In genomic region chr9:107830479-107830878, GRCh38 we compare ENCODE assay signal across 35 cellular contexts.
"Had no signal": no experiment of that assay in that cellular context is flagged by ENCODE, and none has a peak within 500 bp of the region (broad histone marks: within the 10 kb centered on the region; RNA-seq: fewer than 3 reads in every experiment).

No MANE protein-coding gene starts in this region.

- H3K36me3 ChIP-seq: MG63 had no signal

- H3K27ac ChIP-seq: KMS-11 had no signal

- H3K4me3 ChIP-seq: MG63 had no signal

- DNase-seq: Karpas-422, Kasumi-1, MG63, MM.1S, MV-4-11, NCI-H1048, NCI-H1092, NCI-H1092 treated with DMSO at 0.1 percent for 48 hours, NCI-H1105, NCI-H1105 treated with DMSO at 0.1 percent for 48 hours, NCI-H1417, NCI-H1417 treated with DMSO at 0.1 percent for 48 hours, NCI-H1436, NCI-H1436 treated with DMSO at 0.1 percent for 48 hours, NCI-H146, NCI-H1694, NCI-H1694 treated with DMSO at 0.1 percent for 48 hours, NCI-H187, NCI-H187 treated with DMSO at 0.1 percent for 48 hours, NCI-H1930, NCI-H2029, NCI-H2029 treated with DMSO at 0.1 percent for 48 hours, NCI-H2081, NCI-H2081 treated with DMSO at 0.1 percent for 48 hours, NCI-H2107, NCI-H2171, NCI-H2171 treated with DMSO at 0.1 percent for 48 hours, NCI-H2227 treated with DMSO at 0.1 percent for 48 hours, NCI-H226, NCI-H345, NCI-H446, NCI-H446 treated with DMSO at 0.1 percent for 48 hours, NCI-H510A, NCI-H510A treated with DMSO at 0.1 percent for 48 hours had no signal

- H3K9ac ChIP-seq: KMS-11 had no signal

- H3K27me3 ChIP-seq: MG63 had no signal

- H3K4me2 ChIP-seq: KMS-11 had no signal
